In the genomic region with DNA sequence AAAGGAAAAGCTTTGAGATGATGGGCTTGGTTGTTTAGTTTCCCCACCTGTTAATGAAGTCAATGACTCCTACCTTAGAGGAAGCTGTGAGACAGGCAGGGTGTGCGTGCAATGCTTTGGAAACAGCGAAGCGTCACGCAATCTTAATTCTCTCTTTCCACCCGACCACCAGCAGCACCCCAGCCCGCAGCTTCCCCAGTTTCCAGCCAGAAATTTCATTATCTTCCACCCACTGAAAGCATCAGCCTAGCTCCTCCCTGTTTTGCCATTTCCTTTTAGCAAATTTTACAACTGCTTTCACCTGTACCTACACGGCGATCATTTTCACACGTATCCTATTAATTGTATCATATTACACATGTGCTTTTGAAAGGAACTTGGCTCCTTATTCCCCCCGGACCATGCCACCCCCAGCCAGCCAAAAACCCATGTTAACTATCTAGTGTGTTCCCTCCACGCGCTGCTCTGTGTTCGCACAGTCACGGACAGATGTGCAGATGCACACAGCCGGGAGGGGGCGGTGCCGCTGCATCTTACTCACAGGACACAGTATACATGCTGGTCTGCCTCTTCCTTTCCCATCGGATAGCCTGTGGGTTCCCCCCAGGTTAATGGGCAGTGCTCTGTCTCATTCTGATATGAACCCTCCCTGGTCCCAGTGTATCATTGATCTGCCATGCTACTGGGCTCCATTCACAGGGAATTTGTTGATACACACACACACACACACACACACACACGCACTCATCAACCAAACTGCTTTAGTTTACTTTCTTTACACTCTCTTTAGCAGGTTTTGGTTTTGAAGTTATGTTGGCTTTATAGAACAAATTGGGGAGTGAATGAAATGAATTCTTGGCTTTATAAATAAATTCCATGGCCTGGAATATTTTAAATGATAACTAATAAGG, we compare ENCODE assay signal across 9 cellular contexts. TPM values are rescaled to one million over a fixed set of nuclear protein-coding genes. Genes with fewer than 3 reads are reported as not detected.
DNase-seq lines count a peak whose midpoint lies in the region; ATAC-seq and TF ChIP-seq lines count a peak whose summit lies in the region.
"Had no signal": no experiment of that assay in that cellular context is flagged by ENCODE, and none has a peak within 500 bp of the region (broad histone marks: within the 10 kb centered on the region; RNA-seq: fewer than 3 reads in every experiment).

No MANE protein-coding gene starts in this region.

- in situ Hi-C loops in gastrocnemius medialis (cut with MboI; ENCODE audit: low sequenced_read_pairs in 4 of 4) = no loop called here

- TF ChIP-seq CTCF in BE2C (IDR thresholded peaks at IDR 0.05; ENCODE audit: low read depth, low read length) (peak; percentile 73), gastrocnemius medialis (IDR thresholded peaks at IDR 0.05 in 4 of 5, conservative IDR thresholded peaks at IDR 0.05 in 1 of 5) (peak; percentile 25 to 55 (median 49))

- TF ChIP-seq POLR2A in gastrocnemius medialis (IDR thresholded peaks at IDR 0.05) = no peak

- H3K27ac ChIP-seq in gastrocnemius medialis = no peak overlapping the region
- H3K27ac ChIP-seq: skin epidermis had no signal

- H3K4me1 ChIP-seq in BE2C (no peaks in the 10 kb centered on the region), gastrocnemius medialis (peaks cover 16 to 17% of the 10 kb centered on the region in 2 donors)

- H3K4me3 ChIP-seq in BE2C (ENCODE audit: low read depth, low read length) = peak overlapping the region; percentile 46
- peak overlapping the region; percentile 51 for H3K4me3 ChIP-seq in Jurkat, Clone E6-1 (ENCODE audit: low read length)
- no peak overlapping the region for H3K4me3 ChIP-seq in gastrocnemius medialis
- H3K4me3 ChIP-seq: skin epidermis had no signal

- peak; percentile 82 for DNase-seq in BE2C
- peak; percentile 50 for DNase-seq in Jurkat, Clone E6-1 (ENCODE audit: low read depth, low spot score)
- DNase-seq in RKO (ENCODE audit: low spot score) = peak; percentile 77
- peak; percentile 15 to 29 for DNase-seq in activated T-helper 1 cell treated with anti-CD3 and anti-CD28 coated beads, Interleukin-2, amount 50 U/mL, for 16 hours (ENCODE audit: low read depth in 1 of 2, low spot score in 1 of 2)
- peak; percentile 74 for DNase-seq in glomerular visceral epithelial cell (ENCODE audit: extremely low spot score)
- peak in 1 of 2 donors; percentile 65 for DNase-seq in gastrocnemius medialis
- no peak for DNase-seq in cortex of kidney (lab: John Stamatoyannopoulos, UW)

- no peaks in the 10 kb centered on the region for H3K36me3 ChIP-seq in BE2C
- H3K36me3 ChIP-seq in gastrocnemius medialis = no peaks in the 10 kb centered on the region

- H3K9me3 ChIP-seq in BE2C (no peaks in the 10 kb centered on the region), gastrocnemius medialis (no peaks in the 10 kb centered on the region)

- ATAC-seq in GM19452 (IDR thresholded peaks at IDR 0.05; ENCODE audit: unreplicated experiment) = peak; percentile 91
- ATAC-seq in gastrocnemius medialis = peak; percentile 28 to 53

- intact Hi-C loops in gastrocnemius medialis (cut with DNase I; ENCODE audit: low total_unique reads) = loop anchor here (10.0 kb wide), 2 partner anchors 217 to 277 kb away; a partner anchor contains a TSS

- no peaks in the 10 kb centered on the region for H3K27me3 ChIP-seq in BE2C
- H3K27me3 ChIP-seq in gastrocnemius medialis = no peaks in the 10 kb centered on the region

RNA-seq across cellular contexts. Expression of a gene that starts 22.4 kb away (rescaled TPM):
- not detected for polyA plus RNA-seq in BE2C (2012; ENCODE audit: insufficient read depth, insufficient read length, low read depth)
- not detected for polyA plus RNA-seq in Jurkat, Clone E6-1 (2012; ENCODE audit: insufficient read depth, insufficient read length)
- not detected for total RNA-seq in gastrocnemius medialis

Comparison
In these comparisons a context has a peak if more than half of its experiments do, and no peak if none do; other contexts are left out.
1. H3K4me3 ChIP-seq: peak in BE2C (single experiment) and Jurkat, Clone E6-1 (single experiment); none in gastrocnemius medialis (0 of 4).